ENCODE assay signal across 8 cellular contexts in genomic region chr21:25790122-25790951, GRCh38. TPM values are rescaled to one million over a fixed set of nuclear protein-coding genes. Genes with fewer than 3 reads are reported as not detected.
DNase-seq lines count a peak whose midpoint lies in the region; ATAC-seq and TF ChIP-seq lines count a peak whose summit lies in the region.

No MANE protein-coding gene starts in this region.

- intact Hi-C loops in left cardiac atrium (cut with DNase I), result loop anchor here in 1 of 2 donors (10.0 kb wide), 1 partner anchor 924 kb away; no protein-coding TSS in a partner anchor

- no peak overlapping the region for H3K4me3 ChIP-seq in GM12864 (ENCODE audit: low read depth, low read length)

- no peaks in the 10 kb centered on the region for H3K9me3 Mint-ChIP-seq in activated naive CD8-positive, alpha-beta T cell treated with anti-CD3 and anti-CD28 coated beads for 36 hours

- peak overlapping the region; percentile 44 for H3K27ac Mint-ChIP-seq in activated naive CD8-positive, alpha-beta T cell treated with anti-CD3 and anti-CD28 coated beads for 36 hours

- ATAC-seq in HG02884 (IDR thresholded peaks at IDR 0.05; ENCODE audit: unreplicated experiment) (peak; percentile 80), left cardiac atrium (peak; percentile 65 to 67)

- peaks cover 21% of the 10 kb centered on the region for H3K27me3 Mint-ChIP-seq in activated naive CD8-positive, alpha-beta T cell treated with anti-CD3 and anti-CD28 coated beads for 36 hours

- TF ChIP-seq CTCF in GM12864 (IDR thresholded peaks at IDR 0.05; ENCODE audit: low read depth, low read length, missing control alignments), result peak; percentile 18

- H3K4me1 Mint-ChIP-seq in activated naive CD8-positive, alpha-beta T cell treated with anti-CD3 and anti-CD28 coated beads for 36 hours, result peaks cover 13% of the 10 kb centered on the region

- DNase-seq in AG08396 (ENCODE audit: low spot score) (peak; percentile 27), GM12864 (ENCODE audit: low read depth) (no peak), NCI-H460 (ENCODE audit: extremely low read depth, low read depth) (peak; percentile 23), left cardiac atrium (no peak), putamen (ENCODE audit: low spot score) (peak; percentile 69)
- DNase-seq in activated naive CD8-positive, alpha-beta T cell treated with anti-CD3 and anti-CD28 coated beads for 36 hours, result no peak
- DNase-seq in stimulated activated CD4-positive, alpha-beta T cell treated with anti-CD3 and anti-CD28 coated beads, Interleukin-4, amount 100 ng/mL, for 4 hours, result no peak

- H3K36me3 Mint-ChIP-seq in activated naive CD8-positive, alpha-beta T cell treated with anti-CD3 and anti-CD28 coated beads for 36 hours, result no peaks in the 10 kb centered on the region

- peak overlapping the region; percentile 68 for H3K4me3 Mint-ChIP-seq in activated naive CD8-positive, alpha-beta T cell treated with anti-CD3 and anti-CD28 coated beads for 36 hours

RNA-seq across cellular contexts. Expression of gene GABPA, which starts 55.6 kb away (rescaled TPM):
- 22.2 and 24.1 TPM in 2 replicates for total RNA-seq in NCI-H460 (2014; rRNA removed; shearing (Covaris generic))
- polyA plus RNA-seq in NCI-H460 (2014; cell fraction: nucleus; rRNA removed), result 17.7 and 18.7 TPM in 2 replicates
- total RNA-seq in activated naive CD8-positive, alpha-beta T cell treated with anti-CD3 and anti-CD28 coated beads for 36 hours, result 10 to 100 TPM; 25.7 to 26.4 TPM
- 10 to 100 TPM; 16.8 to 18.3 TPM for total RNA-seq in left cardiac atrium

RNA-seq across cellular contexts. Expression of gene ATP5PF, which starts 55.6 kb away (rescaled TPM):
- total RNA-seq in NCI-H460 (2014; rRNA removed; shearing (Covaris generic)), result 93.3 and 104 TPM in 2 replicates
- 38.5 and 41.8 TPM in 2 replicates for polyA plus RNA-seq in NCI-H460 (2014; cell fraction: nucleus; rRNA removed)
- 100 to 1,000 TPM; 187 TPM for total RNA-seq in activated naive CD8-positive, alpha-beta T cell treated with anti-CD3 and anti-CD28 coated beads for 36 hours
- total RNA-seq in left cardiac atrium, result 100 to 1,000 TPM; 570 to 588 TPM

Comparison
In these comparisons a context has a peak if more than half of its experiments do, and no peak if none do; other contexts are left out.
1. DNase-seq: peak in AG08396 (single experiment), NCI-H460 (single experiment) and putamen (single experiment); none in GM12864 (single experiment), activated naive CD8-positive, alpha-beta T cell treated with anti-CD3 and anti-CD28 coated beads for 36 hours (single experiment), left cardiac atrium (single experiment) and stimulated activated CD4-positive, alpha-beta T cell treated with anti-CD3 and anti-CD28 coated beads, Interleukin-4, amount 100 ng/mL, for 4 hours (0 of 2).